Comparison of ENCODE assay signal across 1 cellular context in the genomic region with DNA sequence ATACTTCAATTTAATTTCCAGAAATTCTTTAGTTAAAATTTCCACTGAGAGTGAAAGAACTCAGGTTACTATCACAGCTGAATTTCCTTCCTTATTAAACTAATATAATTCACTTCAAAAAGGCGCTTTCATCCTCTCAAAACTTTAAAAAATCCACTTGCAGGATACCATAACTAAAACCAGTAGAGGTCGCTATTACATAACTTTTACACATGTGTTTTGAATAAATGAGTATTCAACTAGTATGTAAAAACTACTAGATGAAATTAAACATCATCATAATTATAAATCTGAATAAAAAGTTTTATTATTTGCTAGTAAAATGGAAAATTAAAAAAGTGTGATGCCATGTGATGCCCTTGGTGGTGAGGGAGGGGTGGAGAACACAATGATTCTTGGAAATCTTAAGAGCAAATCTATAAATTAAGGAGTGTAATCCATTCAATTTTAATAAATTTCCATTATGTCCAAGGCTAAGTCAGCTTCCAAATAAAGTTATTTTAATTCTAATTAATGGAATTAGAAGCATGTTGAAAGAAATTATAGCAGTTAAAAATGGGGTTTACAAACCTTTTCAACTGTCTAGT.
TF ChIP-seq lines count a peak whose summit lies in the region.

No MANE protein-coding gene starts in this region.

TF ChIP-seq in GM23338, 12 proteins besides CTCF, POLR2A, EP300 and RAD21 (continued from another document):
- TF ChIP-seq ZNF462 (CRISPR knock-in tag; IDR thresholded peaks at IDR 0.05) (no peak), JUNB (IDR thresholded peaks at IDR 0.05; ENCODE audit: unreplicated experiment) (no peak), STAT1 (IDR thresholded peaks at IDR 0.05; ENCODE audit: unreplicated experiment) (no peak)
